ENCODE assay signal across 8 cellular contexts in the genomic region with DNA sequence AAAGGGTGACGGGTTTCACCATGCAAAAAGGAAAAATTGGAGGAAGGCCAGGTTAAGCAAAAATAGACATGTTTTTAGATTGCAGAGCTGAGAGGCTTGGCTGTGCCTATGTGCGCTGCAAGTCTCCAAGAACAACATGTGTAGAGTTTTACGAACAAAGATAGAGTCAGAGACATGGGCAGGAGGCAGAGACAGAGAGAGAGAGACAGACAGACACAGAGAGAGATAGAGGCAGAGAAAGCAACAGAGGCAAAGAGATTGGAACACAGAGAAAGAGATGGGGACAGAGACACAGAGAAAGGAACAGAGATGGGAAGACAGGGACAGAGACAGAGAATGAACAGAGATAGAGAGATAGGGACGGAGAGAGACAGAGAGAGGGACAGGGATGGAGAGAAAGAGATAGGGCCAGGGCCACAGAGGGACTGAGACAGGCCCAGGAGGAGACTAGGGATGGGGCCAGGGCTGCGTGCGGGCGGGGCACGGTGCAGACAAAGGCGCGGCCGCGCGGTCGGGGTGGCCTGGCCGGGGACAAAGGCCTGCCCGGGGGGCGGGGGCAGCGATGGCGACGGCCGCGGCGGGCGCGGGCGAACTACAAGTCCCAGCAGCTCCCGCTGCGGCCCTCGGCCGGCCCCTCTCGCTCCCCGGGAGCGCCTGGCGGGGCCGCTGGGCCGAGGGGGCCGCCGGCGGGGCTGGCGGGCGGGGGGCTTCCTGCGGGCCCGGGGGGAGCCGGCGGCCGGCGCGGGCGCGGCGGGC. TPM values are rescaled to one million over a fixed set of nuclear protein-coding genes. Genes with fewer than 3 reads are reported as not detected.
DNase-seq lines count a peak whose midpoint lies in the region; ATAC-seq and TF ChIP-seq lines count a peak whose summit lies in the region.

TSS of gene ZNF358 (plus strand) at position 633 of the 756 bp plus-strand sequence. CDS start 3,140 bp downstream, outside the sequence.

- H3K9me3 ChIP-seq in muscle layer of colon (ENCODE audit: low read length) (no peaks in the 10 kb centered on the region), thoracic aorta (no peaks in the 10 kb centered on the region)

- H3K4me3 ChIP-seq in muscle layer of colon (ENCODE audit: low read depth in 1 of 2, low read length in 2 of 2) (peak within 1 kb of the TSS; percentile 80 to 91), thoracic aorta (peak within 1 kb of the TSS; percentile 85)

- H3K9ac ChIP-seq in muscle layer of colon (ENCODE audit: low read length): peak within 1 kb of the TSS; percentile 91

- H3K36me3 ChIP-seq in muscle layer of colon (ENCODE audit: insufficient read depth, low read length) (no peaks in the 10 kb centered on the region), thoracic aorta (peaks cover 2% of the 10 kb centered on the region)

- H3K4me1 ChIP-seq in muscle layer of colon (ENCODE audit: insufficient read depth, low read length) (peaks cover 26% of the 10 kb centered on the region), thoracic aorta (ENCODE audit: control insufficient read depth in 1 of 2, low read depth in 2 of 2) (peaks cover 3 to 49% of the 10 kb centered on the region in 2 donors)

- peak; percentile 81 for ATAC-seq in thoracic aorta (ENCODE audit: insufficient number of reproducible peaks, low FRiP score, low read depth)

- DNase-seq in activated naive CD4-positive, alpha-beta T cell treated with Interleukin-2 at 50 U/mL for 16 hours: peak; percentile 38
- DNase-seq in activated naive CD4-positive, alpha-beta T cell (lab: John Stamatoyannopoulos, UW): no peak
- DNase-seq in NCI-H2196 treated with DMSO at 0.1 percent for 48 hours (lab: John Stamatoyannopoulos, UW; ENCODE audit: unreplicated experiment) (peak; percentile 75), fibroblast of peridontal ligament (ENCODE audit: extremely low read depth) (peak; percentile 50), thoracic aorta (ENCODE audit: low spot score) (peak; percentile 19), NK-92 (lab: John Stamatoyannopoulos, UW; ENCODE audit: unreplicated experiment) (no peak)
- peak; percentile 49 to 67 for DNase-seq in activated T-cell treated with anti-CD3 and anti-CD28 coated beads, Interleukin-2, amount 50 U/mL, for 48 hours

- H3K27ac ChIP-seq in muscle layer of colon (ENCODE audit: low read depth, low read length) (peak within 1 kb of the TSS; percentile 94), thoracic aorta (peak within 1 kb of the TSS; percentile 90 to 99)

- no peak for TF ChIP-seq CTCF in thoracic aorta (IDR thresholded peaks at IDR 0.05)

- H3K27me3 ChIP-seq in muscle layer of colon (ENCODE audit: control insufficient read depth in 1 of 2, insufficient read depth in 2 of 2, low read length in 2 of 2): no peaks in the 10 kb centered on the region
- H3K27me3 ChIP-seq in thoracic aorta (replicated peaks; ENCODE audit: insufficient read depth): no peaks in the 10 kb centered on the region

RNA-seq across cellular contexts. Expression of gene ZNF358, which starts in this region (rescaled TPM):
- total RNA-seq in thoracic aorta: 10 to 100 TPM; 44.5 to 88.9 TPM

Comparison
In these comparisons a context has a peak if more than half of its experiments do, and no peak if none do; other contexts are left out.
1. DNase-seq: peak in activated naive CD4-positive, alpha-beta T cell treated with Interleukin-2 at 50 U/mL for 16 hours (single experiment), NCI-H2196 treated with DMSO at 0.1 percent for 48 hours (single experiment), activated T-cell treated with anti-CD3 and anti-CD28 coated beads, Interleukin-2, amount 50 U/mL, for 48 hours (2 of 2), fibroblast of peridontal ligament (single experiment) and thoracic aorta (single experiment); none in activated naive CD4-positive, alpha-beta T cell (0 of 4) and NK-92 (single experiment).